27 cellular contexts compared by ENCODE assay signal in genomic region chrX:44003975-44004374, GRCh38. TPM values are rescaled to one million over a fixed set of nuclear protein-coding genes. Genes with fewer than 3 reads are reported as not detected.
DNase-seq lines count a peak whose midpoint lies in the region; ATAC-seq and TF ChIP-seq lines count a peak whose summit lies in the region.
"Had no signal": no experiment of that assay in that cellular context is flagged by ENCODE, and none has a peak within 500 bp of the region (broad histone marks: within the 10 kb centered on the region; RNA-seq: fewer than 3 reads in every experiment).

No MANE protein-coding gene starts in this region.

- DNase-seq in EL, result peak; percentile 14
- peak; percentile 3 for DNase-seq in adipocyte (ENCODE audit: low read depth)
- DNase-seq in fibroblast of pulmonary artery (ENCODE audit: low read depth), result peak; percentile 51
- DNase-seq in upper lobe of right lung, result no peak
- no peak for DNase-seq in thyroid gland
- no peak for DNase-seq in foreskin melanocyte
- no peak for DNase-seq in anterior cingulate cortex (lab: John Stamatoyannopoulos, UW)
- DNase-seq: activated CD4-positive, alpha-beta memory T cell treated with anti-CD3 and anti-CD28 coated beads for 36 hours; activated CD4-positive, CD25-positive, alpha-beta regulatory T cell treated with anti-CD3 and anti-CD28 coated beads, Interleukin-2, amount 50 U/mL, for 72 hours; activated naive CD4-positive, alpha-beta T cell treated with Interleukin-2 at 50 U/mL for 16 hours; DMS79 treated with DMSO at 0.1 percent for 48 hours; Karpas-422; MV-4-11; naive B cell; NCI-H1436; NCI-H748 treated with DMSO at 0.1 percent for 48 hours; Peyer's patch; SIG-M5; stimulated activated CD4-positive, alpha-beta T cell treated with anti-CD3 and anti-CD28 coated beads, Interleukin-15, amount 100 ng/mL, for 24 hours; stimulated activated CD4-positive, alpha-beta T cell treated with anti-CD3 and anti-CD28 coated beads, Interleukin-4, amount 100 ng/mL, for 4 hours had no signal

- TF ChIP-seq CTCF in fibroblast of pulmonary artery (IDR thresholded peaks at IDR 0.05; ENCODE audit: low read length, missing control alignments) (no peak), upper lobe of right lung (IDR thresholded peaks at IDR 0.05) (no peak), thyroid gland (IDR thresholded peaks at IDR 0.05) (no peak)

- TF ChIP-seq POLR2A in thyroid gland (IDR thresholded peaks at IDR 0.05), result no peak

- WGBS in thyroid gland, 2 donors, result 50 to 86% methylated on average over 3 of the region's 3 CpGs

- intact Hi-C loops in upper lobe of right lung (cut with DNase I), result no loop called here
- intact Hi-C loops in thyroid gland (cut with DNase I), result no loop called here

- peak; percentile 77 for ATAC-seq in upper lobe of right lung
- ATAC-seq: body of pancreas, HepG2, sciatic nerve had no signal

- no peak overlapping the region for H3K4me3 ChIP-seq in adipocyte (ENCODE audit: low read length)
- H3K4me3 ChIP-seq in fibroblast of pulmonary artery (replicated peaks; ENCODE audit: low read depth, low read length), result no peak overlapping the region
- H3K4me3 ChIP-seq in upper lobe of right lung, result no peak overlapping the region
- H3K4me3 ChIP-seq in thyroid gland (replicated peaks in 1 of 3), result no peak overlapping the region
- H3K4me3 ChIP-seq: body of pancreas, Peyer's patch had no signal

- no peak overlapping the region for H3K9ac ChIP-seq in adipocyte (ENCODE audit: low read length)

- H3K27ac ChIP-seq in upper lobe of right lung (no peak overlapping the region), thyroid gland (no peak overlapping the region)
- H3K27ac ChIP-seq: body of pancreas, Peyer's patch had no signal

- peaks cover 5% of the 10 kb centered on the region for H3K4me1 ChIP-seq in adipocyte (ENCODE audit: control insufficient read depth, insufficient read depth, low read length)
- no peaks in the 10 kb centered on the region for H3K4me1 ChIP-seq in upper lobe of right lung
- no peaks in the 10 kb centered on the region for H3K4me1 ChIP-seq in thyroid gland
- H3K4me1 ChIP-seq: body of pancreas, Peyer's patch had no signal

- H3K27me3 ChIP-seq in adipocyte (replicated peaks; ENCODE audit: control insufficient read depth, insufficient read depth, low read length), result no peaks in the 10 kb centered on the region
- no peaks in the 10 kb centered on the region for H3K27me3 ChIP-seq in upper lobe of right lung
- no peaks in the 10 kb centered on the region for H3K27me3 ChIP-seq in thyroid gland
- H3K27me3 ChIP-seq: body of pancreas, Peyer's patch had no signal

- H3K9me3 ChIP-seq in adipocyte (ENCODE audit: control insufficient read depth, low read length), result no peaks in the 10 kb centered on the region
- H3K9me3 ChIP-seq in upper lobe of right lung, result no peaks in the 10 kb centered on the region
- H3K9me3 ChIP-seq in thyroid gland, result no peaks in the 10 kb centered on the region
- H3K9me3 ChIP-seq: body of pancreas, Peyer's patch had no signal

- H3K36me3 ChIP-seq in adipocyte (ENCODE audit: control insufficient read depth, insufficient read depth, low read length, severe bottlenecking) (no peaks in the 10 kb centered on the region), upper lobe of right lung (no peaks in the 10 kb centered on the region), thyroid gland (no peaks in the 10 kb centered on the region)
- H3K36me3 ChIP-seq: Peyer's patch had no signal

RNA-seq across cellular contexts. Expression of gene NDP, which starts 30.8 kb away (rescaled TPM):
- not detected for total RNA-seq in upper lobe of right lung
- under 1 TPM in 2 of 4 donors, not detected in 2; 0.22 to 0.81 TPM for total RNA-seq in thyroid gland
- total RNA-seq: activated CD4-positive, alpha-beta memory T cell treated with anti-CD3 and anti-CD28 coated beads for 36 hours; activated T-helper 1 cell treated with anti-CD3 and anti-CD28 coated beads, Interleukin-12 subunit alpha, Interleukin-12 subunit beta, Interleukin-2, Interleukin-4 antibody, amounts not matched to agents 30 ng/mL and 10 ng/mL and 1 ng/mL, durations not matched to agents 14 hours and 24 hours and 36 hours; body of pancreas; HepG2; liver; progenitor cell of endocrine pancreas; T-helper 2 cell treated with Interferon-gamma antibody and Interleukin-4, amounts not matched to agents 100 ng/mL and 5 ng/mL, for 36 hours had no signal

Comparison
In these comparisons a context has a peak if more than half of its experiments do, and no peak if none do; other contexts are left out.
1. DNase-seq: peak in EL (single experiment), adipocyte (single experiment) and fibroblast of pulmonary artery (single experiment); none in upper lobe of right lung (single experiment), thyroid gland (0 of 2), foreskin melanocyte (single experiment) and anterior cingulate cortex (0 of 58).